Comparison of ENCODE assay signal across 19 cellular contexts in the genomic region with DNA sequence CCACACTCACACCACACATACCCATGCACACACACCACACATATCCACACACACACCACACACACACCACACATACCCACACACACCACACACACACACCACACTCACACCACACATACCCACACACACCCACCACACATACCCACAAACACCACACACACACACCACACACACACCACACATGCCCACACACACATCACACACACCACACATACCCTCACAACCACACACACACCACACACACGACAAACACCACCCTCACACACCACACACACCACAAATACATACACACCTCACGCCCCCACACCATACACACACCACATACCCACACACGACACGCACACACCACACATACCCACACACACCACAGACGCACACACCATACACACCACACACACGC.
DNase-seq lines count a peak whose midpoint lies in the region; ATAC-seq, FAIRE-seq and TF ChIP-seq lines count a peak whose summit lies in the region.
"Had no signal": no experiment of that assay in that cellular context is flagged by ENCODE, and none has a peak within 500 bp of the region (broad histone marks: within the 10 kb centered on the region; RNA-seq: fewer than 3 reads in every experiment).

No MANE protein-coding gene starts in this region.

- H4K20me1 ChIP-seq in H9 (ENCODE audit: control insufficient read depth, insufficient read depth, insufficient read length) (peaks cover 3% of the 10 kb centered on the region), K562 (replicated peaks; ENCODE audit: control insufficient read depth, insufficient read depth, low read length) (no peaks in the 10 kb centered on the region)

- peak overlapping the region; percentile 86 for H3K23ac ChIP-seq in H9 (ENCODE audit: insufficient read length, low read depth, low read length)

- H3K23me2 ChIP-seq in H9 (ENCODE audit: insufficient read length, low read depth, low read length, poor library complexity, severe bottlenecking), result no peaks in the 10 kb centered on the region

- peak overlapping the region; percentile 93 for H4K5ac ChIP-seq in H9 (ENCODE audit: insufficient read length, low read depth, low read length)

- CTCF ChIA-PET in K562 (lab: Yijun Ruan, JAX; ENCODE audit: low intra/inter-chr PET ratio), result no interaction called here

- no peak for TF ChIP-seq EP300 in K562 (IDR thresholded peaks at IDR 0.05; ENCODE audit: low read length)

- POLR2A ChIA-PET in K562 (lab: Yijun Ruan, JAX), result no interaction called here

- H3K36me3 ChIP-seq in K562 (ENCODE audit: control insufficient read depth, insufficient read depth, low read length) (no peaks in the 10 kb centered on the region), spleen (no peaks in the 10 kb centered on the region)
- H3K36me3 ChIP-seq: BE2C, MG63 had no signal

- no peak for TF ChIP-seq RAD21 in K562 (CRISPR knock-in tag; conservative IDR thresholded peaks at IDR 0.05 in 1 of 2, IDR thresholded peaks at IDR 0.05 in 1 of 2)

- H3K27me3 Mint-ChIP-seq in H9 (ENCODE audit: low read depth) (no peaks in the 10 kb centered on the region), neural crest cell (ENCODE audit: low read depth) (no peaks in the 10 kb centered on the region)

- H3K27ac Mint-ChIP-seq in H9, result peak overlapping the region in 1 of 3 experiments; percentile 33; a peak in 1 of 7 replicates
- peak overlapping the region; percentile 93 for H3K27ac Mint-ChIP-seq in neural crest cell (ENCODE audit: unreplicated experiment)
- H3K27ac Mint-ChIP-seq: GM23338 had no signal

- TF ChIP-seq POLR2A in K562 (conservative IDR thresholded peaks at IDR 0.05) (no peak), spleen (IDR thresholded peaks at IDR 0.05) (no peak)

- peak overlapping the region; percentile 85 for H4K8ac ChIP-seq in H9 (replicated peaks; ENCODE audit: insufficient read length, low read depth, low read length)

- no peak for ATAC-seq in K562
- ATAC-seq: GM23338, Right ventricle myocardium inferior had no signal

- no peak overlapping the region for H2AFZ ChIP-seq in H9 (ENCODE audit: low read length)
- no peak overlapping the region for H2AFZ ChIP-seq in K562 (ENCODE audit: low read depth, low read length)
- H2AFZ ChIP-seq: GM23338 had no signal

- in situ Hi-C loops in K562 (cut with MboI), result no loop called here

- H3K9me1 ChIP-seq in K562 (ENCODE audit: control insufficient read depth, insufficient read depth, low read length), result no peaks in the 10 kb centered on the region

- FAIRE-seq in K562 (lab: Jason Lieb, UNC), result peak; percentile 79
- FAIRE-seq in urothelium cell line (lab: Jason Lieb, UNC), result peak; percentile 100
- FAIRE-seq: GM12892 had no signal

- DNase-seq in H9, result no peak
- DNase-seq in K562 (ENCODE audit: extremely low read depth in 1 of 4, low spot score in 3 of 4), result no peak
- DNase-seq in neural crest cell (ENCODE audit: low read depth, low spot score), result no peak
- no peak for DNase-seq in urothelium cell line (ENCODE audit: low spot score)
- no peak for DNase-seq in SIG-M5 treated with dmso at 0.1 percent for 504 hours (lab: John Stamatoyannopoulos, UW; ENCODE audit: unreplicated experiment)
- DNase-seq in effector CD8-positive, alpha-beta T cell (lab: John Stamatoyannopoulos, UW), result no peak
- no peak for DNase-seq in spleen
- no peak for DNase-seq in effector CD4-positive, alpha-beta T cell
- DNase-seq: BE2C, DMS79, MG63, NCI-H1417 treated with DMSO at 0.1 percent for 48 hours, NCI-H187, NCI-H2107, NCI-H446 treated with DMSO at 0.1 percent for 48 hours, NCI-H526 treated with DMSO at 0.1 percent for 48 hours had no signal

- no peak overlapping the region for H2BK20ac ChIP-seq in H9 (ENCODE audit: low read depth, low read length, poor library complexity, severe bottlenecking)

- no peak overlapping the region for H2BK15ac ChIP-seq in H9 (ENCODE audit: low read depth, low read length)

- no peaks in the 10 kb centered on the region; a peak in 1 of 7 replicates for H3K36me3 Mint-ChIP-seq in H9 (ENCODE audit: insufficient read depth in 1 of 3, low read depth in 3 of 3)
- peaks cover 2% of the 10 kb centered on the region for H3K36me3 Mint-ChIP-seq in neural crest cell (ENCODE audit: low read depth)

- H3K4ac ChIP-seq in H9 (ENCODE audit: low read depth, low read length), result no peak overlapping the region

- H3K4me3 ChIP-seq in K562 (no peak overlapping the region), spleen (no peak overlapping the region)
- H3K4me3 ChIP-seq: GM23338, MG63 had no signal

- H2AK5ac ChIP-seq in H9 (ENCODE audit: insufficient read length, low read length), result no peak overlapping the region

- no peak overlapping the region for H2BK12ac ChIP-seq in H9 (ENCODE audit: insufficient read length, low read depth, low read length)

- H3K9me3 ChIP-seq in H9 (ENCODE audit: control insufficient read depth, low read depth, low read length), result no peaks in the 10 kb centered on the region
- peaks cover 5% of the 10 kb centered on the region; the same call in 1 of the 2 replicates for H3K9me3 ChIP-seq in K562 (replicated peaks; ENCODE audit: control insufficient read depth, insufficient read depth, low read depth, low read length)
- no peaks in the 10 kb centered on the region for H3K9me3 ChIP-seq in spleen
- H3K9me3 ChIP-seq: BE2C, MG63 had no signal

- no TSS peak for BruUV-seq in K562 (replicated peaks; lab: Mats Ljungman, UMichigan)

- H3K9me3 Mint-ChIP-seq in H9 (no peaks in the 10 kb centered on the region), neural crest cell (peaks cover 2% of the 10 kb centered on the region)
- H3K9me3 Mint-ChIP-seq: GM23338 had no signal

- no peaks in the 10 kb centered on the region for H3K79me2 ChIP-seq in H9 (ENCODE audit: insufficient read depth, low read length)
- no peaks in the 10 kb centered on the region for H3K79me2 ChIP-seq in K562 (ENCODE audit: control insufficient read depth, insufficient read depth, low read length)

- H3K27me3 ChIP-seq in H9 (ENCODE audit: insufficient read depth, low read length), result no peaks in the 10 kb centered on the region
- H3K27me3 ChIP-seq in K562 (ENCODE audit: control insufficient read depth in 2 of 2, insufficient read depth in 2 of 2, low read length in 2 of 2), result no peaks in the 10 kb centered on the region
- no peaks in the 10 kb centered on the region for H3K27me3 ChIP-seq in spleen (replicated peaks in 1 of 7)
- H3K27me3 ChIP-seq: BE2C, MG63 had no signal

- peak overlapping the region; percentile 68 for H3K18ac ChIP-seq in H9 (ENCODE audit: insufficient read length, low read depth, low read length)

- H3K56ac ChIP-seq in H9 (ENCODE audit: insufficient read length, low read depth, low read length), result no peak overlapping the region

- H3K79me1 ChIP-seq in H9 (ENCODE audit: insufficient read depth, low read depth, low read length, poor library complexity, severe bottlenecking), result no peaks in the 10 kb centered on the region

- TF ChIP-seq CTCF in H9 (conservative IDR thresholded peaks at IDR 0.05) (no peak), K562 (IDR thresholded peaks at IDR 0.05 in 2 of 3, conservative IDR thresholded peaks at IDR 0.05 in 1 of 3; ENCODE audit: insufficient read depth in 2 of 3, low read depth in 1 of 3, low read length in 3 of 3) (no peak), neural crest cell (conservative IDR thresholded peaks at IDR 0.05) (no peak), spleen (IDR thresholded peaks at IDR 0.05 in 8 of 11, conservative IDR thresholded peaks at IDR 0.05 in 3 of 11) (no peak)

- H3K14ac ChIP-seq in H9 (ENCODE audit: insufficient read depth, low read length), result no peak overlapping the region

- H3K4me1 Mint-ChIP-seq in H9, result no peaks in the 10 kb centered on the region
- peaks cover 30% of the 10 kb centered on the region for H3K4me1 Mint-ChIP-seq in neural crest cell
- H3K4me1 Mint-ChIP-seq: GM23338 had no signal

- H3K4me1 ChIP-seq in H9 (ENCODE audit: insufficient read depth, low read length) (no peaks in the 10 kb centered on the region), K562 (replicated peaks in 1 of 2; ENCODE audit: control insufficient read depth in 2 of 2, insufficient read depth in 2 of 2, low read length in 2 of 2) (no peaks in the 10 kb centered on the region), spleen (no peaks in the 10 kb centered on the region)
- H3K4me1 ChIP-seq: BE2C had no signal

- H3K27ac ChIP-seq in H9 (ENCODE audit: insufficient read length, low read depth, low read length) (no peak overlapping the region), K562 (ENCODE audit: extremely low read depth, low read depth, low read length) (no peak overlapping the region), spleen (no peak overlapping the region)

- intact Hi-C loops in K562 (cut with micrococcal nuclease), result no loop called here
- intact Hi-C loops in spleen (cut with DNase I; ENCODE audit: low total_unique reads), result no loop called here

- H3K4me3 Mint-ChIP-seq in H9 (no peak overlapping the region), neural crest cell (no peak overlapping the region)
- H3K4me3 Mint-ChIP-seq: GM23338 had no signal

- no peak overlapping the region for H2BK5ac ChIP-seq in H9 (ENCODE audit: insufficient read length, low read length)

- H4K91ac ChIP-seq in H9 (ENCODE audit: insufficient read length, low read depth, low read length), result no peak overlapping the region

- 100% methylated on average over 5 of the region's 6 CpGs for WGBS in H9 (ENCODE audit: extremely low coverage, insufficient read length, low lambda C conversion rate)
- WGBS in K562 (ENCODE audit: insufficient coverage, low coverage, missing lambda C conversion rate), result 4% methylated on average over 6 of the region's 6 CpGs
- 89 to 93% (median 90%) methylated on average over 6 of the region's 6 CpGs for WGBS in spleen, 5 donors

- no peak overlapping the region for H2BK120ac ChIP-seq in H9 (ENCODE audit: low read depth, low read length, poor library complexity, severe bottlenecking)

- no peak overlapping the region for H3K9ac ChIP-seq in H9 (ENCODE audit: extremely low read depth, insufficient read length, low read length)
- H3K9ac ChIP-seq in K562 (ENCODE audit: insufficient read depth in 1 of 2, low read depth in 2 of 2, low read length in 2 of 2), result no peak overlapping the region

- H3T11ph ChIP-seq in H9 (ENCODE audit: low read length), result no peak overlapping the region

- H3K4me2 ChIP-seq in H9 (ENCODE audit: insufficient read depth, insufficient read length, low read length), result no peak overlapping the region
- no peak overlapping the region for H3K4me2 ChIP-seq in K562 (ENCODE audit: insufficient read depth, low read length)
- H3K4me2 ChIP-seq: GM23338 had no signal

TF ChIP-seq in K562, 482 proteins besides CTCF, POLR2A, EP300 and RAD21 (continues in another document):
- TF ChIP-seq, protein P1, sequence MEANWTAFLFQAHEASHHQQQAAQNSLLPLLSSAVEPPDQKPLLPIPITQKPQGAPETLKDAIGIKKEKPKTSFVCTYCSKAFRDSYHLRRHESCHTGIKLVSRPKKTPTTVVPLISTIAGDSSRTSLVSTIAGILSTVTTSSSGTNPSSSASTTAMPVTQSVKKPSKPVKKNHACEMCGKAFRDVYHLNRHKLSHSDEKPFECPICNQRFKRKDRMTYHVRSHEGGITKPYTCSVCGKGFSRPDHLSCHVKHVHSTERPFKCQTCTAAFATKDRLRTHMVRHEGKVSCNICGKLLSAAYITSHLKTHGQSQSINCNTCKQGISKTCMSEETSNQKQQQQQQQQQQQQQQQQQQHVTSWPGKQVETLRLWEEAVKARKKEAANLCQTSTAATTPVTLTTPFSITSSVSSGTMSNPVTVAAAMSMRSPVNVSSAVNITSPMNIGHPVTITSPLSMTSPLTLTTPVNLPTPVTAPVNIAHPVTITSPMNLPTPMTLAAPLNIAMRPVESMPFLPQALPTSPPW (CRISPR knock-in tag; IDR thresholded peaks at IDR 0.05), result no peak
- TF ChIP-seq ZNF184 (CRISPR knock-in tag; IDR thresholded peaks at IDR 0.05), result no peak
